Comparison of ENCODE assay signal across 20 cellular contexts in the genomic region with DNA sequence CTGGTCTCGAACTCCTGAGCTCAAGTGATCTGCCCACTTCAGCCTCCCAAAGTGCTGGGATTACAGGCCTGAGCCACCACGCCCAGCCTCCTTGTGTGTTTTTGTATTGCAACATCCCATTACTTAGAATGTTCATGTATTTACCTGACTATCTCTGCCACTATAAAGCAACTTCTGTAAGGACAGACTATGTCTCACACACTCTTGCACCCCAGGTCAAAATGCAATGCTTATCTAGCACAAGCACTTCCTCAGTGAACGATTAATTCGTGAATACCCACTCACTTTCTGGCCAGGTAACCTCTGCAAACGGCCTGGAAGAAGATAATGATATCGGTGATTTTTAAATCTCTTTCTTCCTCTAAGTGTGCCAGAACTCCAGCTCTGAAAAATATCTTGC.
DNase-seq lines count a peak whose midpoint lies in the region; FAIRE-seq and TF ChIP-seq lines count a peak whose summit lies in the region.
"Had no signal": no experiment of that assay in that cellular context is flagged by ENCODE, and none has a peak within 500 bp of the region (broad histone marks: within the 10 kb centered on the region; RNA-seq: fewer than 3 reads in every experiment).

No MANE protein-coding gene starts in this region.

- H3K27me3 Mint-ChIP-seq in chondrocyte (ENCODE audit: low read depth): no peaks in the 10 kb centered on the region

- no peak overlapping the region for H3K4me2 ChIP-seq in osteoblast (ENCODE audit: insufficient read depth, low read length)
- H3K4me2 ChIP-seq: BLaER1 had no signal

- DNase-seq in HTR-8/SVneo (ENCODE audit: insufficient read length, low spot score) (no peak), chondrocyte (ENCODE audit: low spot score) (no peak), osteoblast (ENCODE audit: insufficient read length, low spot score, missing footprints) (peak; percentile 32), brain microvascular endothelial cell (no peak), midbrain (lab: John Stamatoyannopoulos, UW) (no peak), esophagus muscularis mucosa (ENCODE audit: extremely low spot score) (no peak), islet precursor cell (no peak)
- DNase-seq: 8988T; CD8-positive, alpha-beta T cell; DMS 273 treated with DMSO at 0.1 percent for 48 hours; DMS53; DND-41; EL; GOT3; H7; HFFc6 had no signal

- H3K9me3 ChIP-seq in osteoblast (ENCODE audit: low read depth, low read length) (no peaks in the 10 kb centered on the region), esophagus muscularis mucosa (no peaks in the 10 kb centered on the region)
- H3K9me3 ChIP-seq: BLaER1 had no signal

- peaks cover 51% of the 10 kb centered on the region for H3K36me3 Mint-ChIP-seq in chondrocyte (ENCODE audit: low read depth)
- H3K36me3 Mint-ChIP-seq: CD14-positive monocyte had no signal

- H4K20me1 ChIP-seq in osteoblast (ENCODE audit: insufficient read depth, low read length): no peaks in the 10 kb centered on the region

- no peak overlapping the region for H2AFZ ChIP-seq in osteoblast (ENCODE audit: low read length)

- in situ Hi-C loops in brain microvascular endothelial cell (cut with HindIII; ENCODE audit: low pct_ligation_motif_present, low sequenced_read_pairs): no loop called here

- no peaks in the 10 kb centered on the region for H3K4me1 ChIP-seq in osteoblast (ENCODE audit: insufficient read depth, low read length)
- H3K4me1 ChIP-seq in esophagus muscularis mucosa: no peaks in the 10 kb centered on the region
- H3K4me1 ChIP-seq: BLaER1 had no signal

- peak overlapping the region; percentile 11 for H3K27ac Mint-ChIP-seq in chondrocyte (ENCODE audit: unreplicated experiment)
- H3K27ac Mint-ChIP-seq: CD8-positive, alpha-beta T cell; HFFc6 had no signal

- no peak overlapping the region for H3K4me3 Mint-ChIP-seq in chondrocyte (ENCODE audit: unreplicated experiment)
- H3K4me3 Mint-ChIP-seq: CD14-positive monocyte; CD8-positive, alpha-beta T cell; HFFc6 had no signal

- TF ChIP-seq EP300 in esophagus muscularis mucosa (IDR thresholded peaks at IDR 0.05): no peak

- no peak overlapping the region for H3K4me3 ChIP-seq in osteoblast (ENCODE audit: insufficient read depth, low read length)
- no peak overlapping the region for H3K4me3 ChIP-seq in brain microvascular endothelial cell (ENCODE audit: low read depth, low read length)
- no peak overlapping the region for H3K4me3 ChIP-seq in esophagus muscularis mucosa
- H3K4me3 ChIP-seq: BLaER1, GM12878 had no signal

- no peaks in the 10 kb centered on the region for H3K4me1 Mint-ChIP-seq in chondrocyte (ENCODE audit: low read depth)
- H3K4me1 Mint-ChIP-seq: CD14-positive monocyte had no signal

- no peaks in the 10 kb centered on the region for H3K9me3 Mint-ChIP-seq in chondrocyte (ENCODE audit: low read depth)
- H3K9me3 Mint-ChIP-seq: CD14-positive monocyte; CD8-positive, alpha-beta T cell; HFFc6 had no signal

- intact Hi-C loops in esophagus muscularis mucosa (cut with DNase I): no loop called here

- no peak for TF ChIP-seq POLR2A in esophagus muscularis mucosa (IDR thresholded peaks at IDR 0.05; ENCODE audit: low read depth)

- H3K36me3 ChIP-seq in osteoblast (ENCODE audit: insufficient read depth, low read length): peaks cover 32% of the 10 kb centered on the region
- H3K36me3 ChIP-seq in brain microvascular endothelial cell (replicated peaks): peaks cover 53% of the 10 kb centered on the region
- peaks cover 15 to 75% (median 56%) of the 10 kb centered on the region in 4 donors for H3K36me3 ChIP-seq in esophagus muscularis mucosa

- no peaks in the 10 kb centered on the region for H3K79me2 ChIP-seq in osteoblast (ENCODE audit: insufficient read depth, low read length)

- no peak overlapping the region for H3K27ac ChIP-seq in osteoblast (ENCODE audit: low read depth, low read length)
- H3K27ac ChIP-seq in brain microvascular endothelial cell: no peak overlapping the region
- no peak overlapping the region for H3K27ac ChIP-seq in esophagus muscularis mucosa (replicated peaks in 1 of 4)
- H3K27ac ChIP-seq: BLaER1 had no signal

- 96% methylated on average over 6 of the region's 6 CpGs for WGBS in esophagus muscularis mucosa

- H3K27me3 ChIP-seq in osteoblast (ENCODE audit: insufficient read depth, low read length): no peaks in the 10 kb centered on the region
- no peaks in the 10 kb centered on the region for H3K27me3 ChIP-seq in brain microvascular endothelial cell (replicated peaks)
- H3K27me3 ChIP-seq in esophagus muscularis mucosa: no peaks in the 10 kb centered on the region
- H3K27me3 ChIP-seq: BLaER1 had no signal

- FAIRE-seq in HTR-8/SVneo (lab: Jason Lieb, UNC): peak; percentile 46
- FAIRE-seq: HepG2 had no signal

- no peak for TF ChIP-seq CTCF in chondrocyte (IDR thresholded peaks at IDR 0.05)
- no peak for TF ChIP-seq CTCF in osteoblast (IDR thresholded peaks at IDR 0.05; ENCODE audit: extremely low read depth, low read depth, low read length)
- no peak for TF ChIP-seq CTCF in brain microvascular endothelial cell (IDR thresholded peaks at IDR 0.05; ENCODE audit: low read depth, low read length, missing control alignments)
- no peak for TF ChIP-seq CTCF in esophagus muscularis mucosa (IDR thresholded peaks at IDR 0.05)
